ENCODE assay signal across 10 cellular contexts in the genomic region with DNA sequence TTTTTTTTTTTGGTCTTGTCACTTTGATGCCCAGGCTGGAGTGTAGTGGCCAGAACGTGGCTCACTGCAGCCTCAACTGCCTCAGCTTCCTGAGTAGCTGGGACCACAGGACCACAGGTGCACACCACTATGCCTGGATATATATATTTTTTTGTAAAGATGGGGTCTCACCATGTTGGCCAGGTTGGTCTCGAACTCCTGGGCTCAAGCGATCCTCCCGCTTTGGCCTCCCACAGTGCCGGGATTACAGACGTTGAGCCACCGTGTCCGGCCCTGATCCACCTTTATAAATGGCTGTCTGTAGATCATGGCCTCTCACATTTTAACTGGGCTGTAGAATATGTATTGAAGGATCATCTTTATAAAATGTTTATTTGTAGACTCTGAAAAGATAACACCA. TPM values are rescaled to one million over a fixed set of nuclear protein-coding genes. Genes with fewer than 3 reads are reported as not detected.
DNase-seq lines count a peak whose midpoint lies in the region; ATAC-seq and TF ChIP-seq lines count a peak whose summit lies in the region.
"Had no signal": no experiment of that assay in that cellular context is flagged by ENCODE, and none has a peak within 500 bp of the region (broad histone marks: within the 10 kb centered on the region; RNA-seq: fewer than 3 reads in every experiment).

No MANE protein-coding gene starts in this region.

- intact Hi-C loops in MCF 10A (cut with micrococcal nuclease) (no loop called here), breast epithelium (cut with DNase I; ENCODE audit: low total_unique reads) (no loop called here), testis (cut with DNase I; ENCODE audit: low total_unique reads) (no loop called here)

- H3K9ac ChIP-seq in Karpas-422 (ENCODE audit: low read length), result no peak overlapping the region

- H3K27me3 Mint-ChIP-seq in MCF 10A (ENCODE audit: insufficient read depth, unreplicated experiment) (no peaks in the 10 kb centered on the region), immature natural killer cell (ENCODE audit: low read depth in 3 of 3) (peaks cover 6 to 22% (median 7%) of the 10 kb centered on the region in 3 donors), type B pancreatic cell (no peaks in the 10 kb centered on the region)
- no peaks in the 10 kb centered on the region for H3K27me3 Mint-ChIP-seq in activated T-helper 17 cell treated with anti-CD3 and anti-CD28 coated beads, Interleukin-2, amount 50 U/mL, for 72 hours

- no peak for TF ChIP-seq CTCF in MCF 10A (IDR thresholded peaks at IDR 0.05; ENCODE audit: unreplicated experiment)
- no peak for TF ChIP-seq CTCF in breast epithelium (IDR thresholded peaks at IDR 0.05)
- TF ChIP-seq CTCF in type B pancreatic cell (conservative IDR thresholded peaks at IDR 0.05), result no peak
- no peak for TF ChIP-seq CTCF in testis (IDR thresholded peaks at IDR 0.05)

- H3K27ac ChIP-seq in breast epithelium, result no peak overlapping the region
- no peak overlapping the region for H3K27ac ChIP-seq in Karpas-422 (ENCODE audit: low read length)
- H3K27ac ChIP-seq in testis, result no peak overlapping the region

- no peak overlapping the region for H2AFZ ChIP-seq in Karpas-422 (ENCODE audit: low read length)

- H3K27ac Mint-ChIP-seq in MCF 10A (ENCODE audit: low read depth, unreplicated experiment) (no peak overlapping the region), immature natural killer cell (peak overlapping the region in 5 of 6 donors; percentile 18 to 87 (median 73)), type B pancreatic cell (peak overlapping the region; percentile 64)
- H3K27ac Mint-ChIP-seq in activated T-helper 17 cell treated with anti-CD3 and anti-CD28 coated beads, Interleukin-2, amount 50 U/mL, for 72 hours, result peak overlapping the region; percentile 68

- peaks cover 10% of the 10 kb centered on the region for H4K20me1 ChIP-seq in Karpas-422 (ENCODE audit: insufficient read depth, low read depth, low read length)

- ATAC-seq in activated T-helper 17 cell treated with anti-CD3 and anti-CD28 coated beads, Interleukin-2, amount 50 U/mL, for 72 hours (replicated peaks), result no peak
- no peak for ATAC-seq in HG03025 (IDR thresholded peaks at IDR 0.05; ENCODE audit: low FRiP score, unreplicated experiment)

- H3K9me3 Mint-ChIP-seq in MCF 10A (ENCODE audit: unreplicated experiment), result no peaks in the 10 kb centered on the region
- peaks cover 3% of the 10 kb centered on the region for H3K9me3 Mint-ChIP-seq in activated T-helper 17 cell treated with anti-CD3 and anti-CD28 coated beads, Interleukin-2, amount 50 U/mL, for 72 hours
- H3K9me3 Mint-ChIP-seq in immature natural killer cell, result no peaks in the 10 kb centered on the region
- H3K9me3 Mint-ChIP-seq in type B pancreatic cell, result no peaks in the 10 kb centered on the region

- DNase-seq in MCF 10A (ENCODE audit: unreplicated experiment), result no peak
- DNase-seq in breast epithelium (ENCODE audit: low spot score in 2 of 2), result no peak
- no peak for DNase-seq in immature natural killer cell
- no peak for DNase-seq in type B pancreatic cell (ENCODE audit: extremely low spot score, unreplicated experiment)
- no peak for DNase-seq in Karpas-422
- no peak for DNase-seq in testis
- DNase-seq: NCI-H187, transverse colon had no signal

- peaks cover 0 to 11% of the 10 kb centered on the region in 2 donors for H3K4me1 ChIP-seq in breast epithelium
- H3K4me1 ChIP-seq in Karpas-422 (ENCODE audit: low read length), result peaks cover 22% of the 10 kb centered on the region
- peaks cover 10% of the 10 kb centered on the region for H3K4me1 ChIP-seq in testis

- H3K4me3 Mint-ChIP-seq in MCF 10A (ENCODE audit: unreplicated experiment), result peak overlapping the region; percentile 82
- peak overlapping the region; percentile 99 for H3K4me3 Mint-ChIP-seq in activated T-helper 17 cell treated with anti-CD3 and anti-CD28 coated beads, Interleukin-2, amount 50 U/mL, for 72 hours
- peak overlapping the region; percentile 73 to 91 (median 77) for H3K4me3 Mint-ChIP-seq in immature natural killer cell
- H3K4me3 Mint-ChIP-seq in type B pancreatic cell, result peak overlapping the region; percentile 91

- no TSS peak for BruUV-seq in MCF 10A (replicated peaks; lab: Mats Ljungman, UMichigan)

- H3K4me3 ChIP-seq in breast epithelium, result no peak overlapping the region
- no peak overlapping the region for H3K4me3 ChIP-seq in Karpas-422 (ENCODE audit: low read length)
- H3K4me3 ChIP-seq in testis, result no peak overlapping the region

- H3K27me3 ChIP-seq in breast epithelium (no peaks in the 10 kb centered on the region), Karpas-422 (ENCODE audit: low read length) (no peaks in the 10 kb centered on the region), testis (no peaks in the 10 kb centered on the region)
- H3K27me3 ChIP-seq: transverse colon had no signal

- 72 to 87% methylated on average over 8 of the region's 8 CpGs for WGBS in testis, 2 donors

- TF ChIP-seq POLR2A in breast epithelium (IDR thresholded peaks at IDR 0.05), result no peak
- no peak for TF ChIP-seq POLR2A in testis (IDR thresholded peaks at IDR 0.05)

- H3K4me1 Mint-ChIP-seq in MCF 10A (ENCODE audit: insufficient read depth, unreplicated experiment), result peaks cover 20% of the 10 kb centered on the region
- H3K4me1 Mint-ChIP-seq in activated T-helper 17 cell treated with anti-CD3 and anti-CD28 coated beads, Interleukin-2, amount 50 U/mL, for 72 hours, result peaks cover 22% of the 10 kb centered on the region
- peaks cover 28 to 31% of the 10 kb centered on the region in 2 donors for H3K4me1 Mint-ChIP-seq in immature natural killer cell
- H3K4me1 Mint-ChIP-seq in type B pancreatic cell (ENCODE audit: unreplicated experiment), result peaks cover 17% of the 10 kb centered on the region

- peaks cover 44% of the 10 kb centered on the region for H3K79me2 ChIP-seq in Karpas-422 (ENCODE audit: low read length)

- H3K4me2 ChIP-seq in Karpas-422 (ENCODE audit: low read depth, low read length, poor library complexity, severe bottlenecking), result no peak overlapping the region

- no peaks in the 10 kb centered on the region for H3K9me2 ChIP-seq in Karpas-422 (replicated peaks; ENCODE audit: insufficient read depth, low read length)

- CTCF ChIA-PET in MCF 10A (lab: Yijun Ruan, JAX), result interaction anchor here (0.6 kb wide), 2 partner anchors 34 to 107 kb away, joined by 3 read pairs; no protein-coding TSS in a partner anchor

- POLR2A ChIA-PET in MCF 10A (lab: Yijun Ruan, JAX), result interaction anchor here (0.6 to 2.8 kb wide), 9 partner anchors 8 to 326 kb away, joined by 3 to 14 read pairs (median 4); a partner anchor contains a TSS

- H3K36me3 ChIP-seq in breast epithelium, result no peaks in the 10 kb centered on the region
- peaks cover 5% of the 10 kb centered on the region; the same call in 1 of the 2 replicates for H3K36me3 ChIP-seq in Karpas-422 (ENCODE audit: insufficient read depth, low read length)
- no peaks in the 10 kb centered on the region for H3K36me3 ChIP-seq in testis (ENCODE audit: low read depth, missing control alignments)
- H3K36me3 ChIP-seq: transverse colon had no signal

- peaks cover 46% of the 10 kb centered on the region for H3K36me3 Mint-ChIP-seq in MCF 10A (ENCODE audit: insufficient read depth, unreplicated experiment)
- peaks cover 54% of the 10 kb centered on the region for H3K36me3 Mint-ChIP-seq in activated T-helper 17 cell treated with anti-CD3 and anti-CD28 coated beads, Interleukin-2, amount 50 U/mL, for 72 hours (ENCODE audit: low read depth)
- H3K36me3 Mint-ChIP-seq in immature natural killer cell, result peaks cover 0 to 3% (median 0%) of the 10 kb centered on the region in 3 donors
- H3K36me3 Mint-ChIP-seq in type B pancreatic cell, result peaks cover 8% of the 10 kb centered on the region

- no peaks in the 10 kb centered on the region for H3K9me3 ChIP-seq in breast epithelium
- no peaks in the 10 kb centered on the region for H3K9me3 ChIP-seq in Karpas-422 (ENCODE audit: low read length)
- H3K9me3 ChIP-seq in testis, result no peaks in the 10 kb centered on the region
- H3K9me3 ChIP-seq: transverse colon had no signal

RNA-seq across cellular contexts. Expression of a gene that starts 1.9 kb away (rescaled TPM):
- 165 and 213 TPM in 2 replicates for total RNA-seq in MCF 10A (2022)
- total RNA-seq in breast epithelium, result 10 to 100 TPM; 46.6 to 82.0 (median 68.2) TPM
- total RNA-seq in activated T-helper 17 cell treated with anti-CD3 and anti-CD28 coated beads, Interleukin-2, amount 50 U/mL, for 72 hours, result 10 to 100 TPM; 43.5 to 99.1 TPM
- 10 to 100 TPM; 16.8 to 21.0 (median 19.4) TPM for polyA plus RNA-seq in immature natural killer cell
- total RNA-seq in type B pancreatic cell (ENCODE audit: low replicate concordance), result 60.9 and 91.1 TPM in 2 replicates
- 36.1 and 70.7 TPM in 2 replicates for total RNA-seq in Karpas-422 (2014; rRNA removed; shearing (Covaris generic); ENCODE audit: low replicate concordance)
- total RNA-seq in testis, result 10 to 100 TPM; 60.3 to 65.6 TPM
- 33.4 TPM for polyA plus RNA-seq in testis (ENCODE audit: insufficient read depth, low read depth, low replicate concordance)
